In the genomic region with DNA sequence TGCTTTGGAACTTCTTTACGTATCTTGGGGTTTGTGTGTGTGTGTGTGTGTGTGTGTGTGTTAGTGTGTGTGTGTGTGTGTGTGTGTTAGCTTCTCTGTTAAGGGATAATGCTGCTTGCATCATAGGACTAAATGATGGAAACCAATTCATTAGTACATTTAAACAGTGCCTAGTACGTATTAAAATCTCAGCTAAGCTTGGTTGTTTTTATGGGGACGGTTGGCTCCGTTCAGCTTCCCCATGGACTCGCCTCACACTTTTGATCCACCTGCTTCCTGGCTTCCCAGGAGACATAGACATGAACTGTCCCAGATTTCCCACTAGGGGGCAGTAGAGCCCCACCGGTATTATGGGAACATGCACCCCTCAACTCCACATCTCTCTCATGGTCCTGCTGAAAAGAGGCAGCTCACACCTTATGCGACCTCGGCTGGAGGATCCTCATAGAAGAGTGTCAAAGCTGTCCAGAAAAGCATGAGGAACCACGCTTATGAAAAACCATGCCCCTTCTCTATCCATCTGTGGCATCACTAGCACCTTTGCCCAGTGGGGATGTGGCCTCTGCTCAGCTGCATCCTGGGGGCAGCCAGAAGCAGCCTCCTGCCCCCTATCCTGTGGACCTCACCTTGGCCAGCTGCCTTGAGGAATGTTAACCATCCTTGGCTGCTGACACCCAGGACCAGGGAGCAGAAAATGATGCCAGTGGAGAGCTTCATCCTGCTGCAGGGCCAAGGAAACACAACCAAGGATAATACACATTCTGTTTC, we compare ENCODE assay signal across 8 cellular contexts. TPM values are rescaled to one million over a fixed set of nuclear protein-coding genes. Genes with fewer than 3 reads are reported as not detected.
DNase-seq lines count a peak whose midpoint lies in the region; ATAC-seq and TF ChIP-seq lines count a peak whose summit lies in the region.

No MANE protein-coding gene starts in this region.

- no peak for TF ChIP-seq POLR2A in uterus (IDR thresholded peaks at IDR 0.05)

- intact Hi-C loops in uterus (cut with DNase I; ENCODE audit: low total_unique reads) = no loop called here

- no peak overlapping the region for H3K27ac ChIP-seq in uterus

- H3K4me3 ChIP-seq in MG63 = no peak overlapping the region
- H3K4me3 ChIP-seq in uterus = no peak overlapping the region

- H3K36me3 ChIP-seq in MG63 = no peaks in the 10 kb centered on the region
- no peaks in the 10 kb centered on the region for H3K36me3 ChIP-seq in uterus

- peak; percentile 64 for DNase-seq in EH (ENCODE audit: low read depth)
- peak; percentile 6 for DNase-seq in MG63
- DNase-seq in SHP77 treated with DMSO at 0.1 percent for 48 hours (lab: John Stamatoyannopoulos, UW) = peak; percentile 24
- peak; percentile 31 for DNase-seq in activated effector memory CD4-positive, alpha-beta T cell treated with Interleukin-2 at 50 U/mL for 16 hours
- DNase-seq in germinal center (ENCODE audit: low spot score) = peak; percentile 74
- peak; percentile 69 for DNase-seq in pons (ENCODE audit: low spot score)
- DNase-seq in uterus = peak; percentile 31 to 36

- H3K27me3 ChIP-seq in MG63 (peaks cover 4% of the 10 kb centered on the region; the same call in 1 of the 2 replicates), uterus (no peaks in the 10 kb centered on the region)

- H3K9me3 ChIP-seq in MG63 (no peaks in the 10 kb centered on the region), uterus (no peaks in the 10 kb centered on the region)

- H3K4me1 ChIP-seq in uterus = no peaks in the 10 kb centered on the region

- peak; percentile 87 for ATAC-seq in GM21825 (IDR thresholded peaks at IDR 0.05; ENCODE audit: unreplicated experiment)

- peak; percentile 48 to 65 (median 62) for TF ChIP-seq CTCF in uterus (IDR thresholded peaks at IDR 0.05)

RNA-seq across cellular contexts. Expression of a gene that starts 9.7 kb away (rescaled TPM):
- 24.8 and 26.6 TPM in 2 replicates for total RNA-seq in MG63 (2014; rRNA removed; shearing (Covaris generic); ENCODE audit: low replicate concordance)
- total RNA-seq in uterus = 10 to 100 TPM in 3 of 4 donors, under 1 TPM in 1; 0.77 to 29.9 (median 12.7) TPM

RNA-seq across cellular contexts. Expression of a gene that starts 16.8 kb away (rescaled TPM):
- not detected in 2 replicates for total RNA-seq in MG63 (2014; rRNA removed; shearing (Covaris generic); ENCODE audit: low replicate concordance)
- total RNA-seq in uterus = not detected

RNA-seq across cellular contexts. Expression of a gene that starts 57.1 kb away (rescaled TPM):
- total RNA-seq in MG63 (2014; rRNA removed; shearing (Covaris generic); ENCODE audit: low replicate concordance) = not detected in 2 replicates
- not detected for total RNA-seq in uterus

Comparison
In these comparisons a context has a peak if more than half of its experiments do, and no peak if none do; other contexts are left out.
1. DNase-seq: peak in every context shown above with its lines; median percentile 74 in germinal center; 69 in pons; 64 in EH; 34 in uterus; 31 in activated effector memory CD4-positive, alpha-beta T cell treated with Interleukin-2 at 50 U/mL for 16 hours; 24 in SHP77 treated with DMSO at 0.1 percent for 48 hours; 6 in MG63.